Comparison of ENCODE assay signal across 22 cellular contexts in genomic region chr3:96259299-96259698, GRCh38.
DNase-seq lines count a peak whose midpoint lies in the region; ATAC-seq, FAIRE-seq and TF ChIP-seq lines count a peak whose summit lies in the region.
"Had no signal": no experiment of that assay in that cellular context is flagged by ENCODE, and none has a peak within 500 bp of the region (broad histone marks: within the 10 kb centered on the region; RNA-seq: fewer than 3 reads in every experiment).

No MANE protein-coding gene starts in this region.

- no peak overlapping the region for H3K4me3 ChIP-seq in kidney (ENCODE audit: low read length in 2 of 2)
- no peak overlapping the region for H3K4me3 ChIP-seq in vagina
- no peak overlapping the region for H3K4me3 ChIP-seq in stomach
- H3K4me3 ChIP-seq: BLaER1, GM12878, GM23248 had no signal

- TF ChIP-seq EP300 in stomach (IDR thresholded peaks at IDR 0.05), result no peak

- H3K36me3 Mint-ChIP-seq in stimulated activated memory B cell treated with anti-CD40 and anti-IgM and Interleukin-4, amounts not matched to agents 10 μg/mL and 1 μg/mL and 100 μg/mL, for 72 hours, result no peaks in the 10 kb centered on the region
- H3K36me3 Mint-ChIP-seq: CD4-positive, CD25-positive, alpha-beta regulatory T cell; CD8-positive, alpha-beta T cell had no signal

- H3K9me3 Mint-ChIP-seq in stimulated activated memory B cell treated with anti-CD40 and anti-IgM and Interleukin-4, amounts not matched to agents 10 μg/mL and 1 μg/mL and 100 μg/mL, for 72 hours, result peaks cover 15% of the 10 kb centered on the region

- no peak overlapping the region for H3K27ac Mint-ChIP-seq in stimulated activated memory B cell treated with anti-CD40 and anti-IgM and Interleukin-4, amounts not matched to agents 10 μg/mL and 1 μg/mL and 100 μg/mL, for 72 hours
- H3K27ac Mint-ChIP-seq: B cell; CD4-positive, CD25-positive, alpha-beta regulatory T cell; CD8-positive, alpha-beta T cell had no signal

- H3K27ac ChIP-seq in kidney (ENCODE audit: low read depth in 2 of 2, low read length in 2 of 2) (no peak overlapping the region), vagina (no peak overlapping the region), stomach (no peak overlapping the region)
- H3K27ac ChIP-seq: BLaER1, C4-2B, GM23248 had no signal

- H3K4me1 Mint-ChIP-seq in stimulated activated memory B cell treated with anti-CD40 and anti-IgM and Interleukin-4, amounts not matched to agents 10 μg/mL and 1 μg/mL and 100 μg/mL, for 72 hours, result no peaks in the 10 kb centered on the region
- H3K4me1 Mint-ChIP-seq: B cell; CD4-positive, CD25-positive, alpha-beta regulatory T cell had no signal

- H3K27me3 Mint-ChIP-seq in stimulated activated memory B cell treated with anti-CD40 and anti-IgM and Interleukin-4, amounts not matched to agents 10 μg/mL and 1 μg/mL and 100 μg/mL, for 72 hours, result no peaks in the 10 kb centered on the region
- H3K27me3 Mint-ChIP-seq: B cell; CD4-positive, CD25-positive, alpha-beta regulatory T cell had no signal

- H3K9ac ChIP-seq in kidney (ENCODE audit: low read length in 2 of 2), result no peak overlapping the region
- H3K9ac ChIP-seq: BLaER1, GM23248 had no signal

- DNase-seq in RCC 7860 (ENCODE audit: low spot score), result no peak
- no peak for DNase-seq in kidney
- no peak for DNase-seq in vagina (ENCODE audit: extremely low spot score in 2 of 2)
- DNase-seq in stomach, result no peak
- DNase-seq in NCI-H69 (lab: John Stamatoyannopoulos, UW), result no peak
- DNase-seq: Caco-2; CD4-positive, CD25-positive, alpha-beta regulatory T cell; CD8-positive, alpha-beta T cell; DMS153; DND-41; GDM1; GM23248; H7; HCEC 1CT had no signal

- H3K4me1 ChIP-seq in kidney (ENCODE audit: control insufficient read depth in 1 of 2, insufficient read depth in 1 of 2, low read depth in 1 of 2, low read length in 2 of 2) (no peaks in the 10 kb centered on the region), vagina (no peaks in the 10 kb centered on the region), stomach (no peaks in the 10 kb centered on the region)
- H3K4me1 ChIP-seq: BLaER1, Caco-2 had no signal

- intact Hi-C loops in kidney (cut with DNase I), result no loop called here
- intact Hi-C loops in vagina (cut with DNase I), result no loop called here
- intact Hi-C loops in stomach (cut with DNase I; ENCODE audit: low total_unique reads), result no loop called here

- TF ChIP-seq POLR2A in vagina (IDR thresholded peaks at IDR 0.05) (no peak), stomach (IDR thresholded peaks at IDR 0.05) (no peak)

- H3K27me3 ChIP-seq in vagina, result no peaks in the 10 kb centered on the region
- H3K27me3 ChIP-seq in stomach, result no peaks in the 10 kb centered on the region
- H3K27me3 ChIP-seq: BLaER1 had no signal

- no peak for TF ChIP-seq CTCF in kidney (IDR thresholded peaks at IDR 0.05; ENCODE audit: borderline replicate concordance, extremely low read depth, insufficient read depth)
- no peak for TF ChIP-seq CTCF in vagina (IDR thresholded peaks at IDR 0.05)
- TF ChIP-seq CTCF in stomach (IDR thresholded peaks at IDR 0.05), result no peak

- H3K9me3 ChIP-seq in kidney (ENCODE audit: control insufficient read depth in 1 of 2, low read length in 2 of 2) (no peaks in the 10 kb centered on the region), vagina (no peaks in the 10 kb centered on the region), stomach (peaks cover 0 to 8% (median 0%) of the 10 kb centered on the region in 4 donors)
- H3K9me3 ChIP-seq: BLaER1, Caco-2 had no signal

- H3K36me3 ChIP-seq in kidney (ENCODE audit: control insufficient read depth in 1 of 2, insufficient read depth in 2 of 2, low read length in 2 of 2) (no peaks in the 10 kb centered on the region), vagina (no peaks in the 10 kb centered on the region), stomach (no peaks in the 10 kb centered on the region)
- H3K36me3 ChIP-seq: BLaER1 had no signal

- FAIRE-seq in RCC 7860 (lab: Jason Lieb, UNC), result peak; percentile 76
- peak; percentile 88 for FAIRE-seq in colon (lab: Jason Lieb, UNC)
- peak; percentile 94 for FAIRE-seq in kidney (lab: Jason Lieb, UNC)
- FAIRE-seq: GM12878, GM19239, H1 had no signal

- ATAC-seq in stimulated activated memory B cell treated with anti-CD40 and anti-IgM and Interleukin-4, amounts not matched to agents 10 μg/mL and 1 μg/mL and 100 μg/mL, for 72 hours, result no peak
- ATAC-seq: CD8-positive, alpha-beta T cell; GM12878 had no signal

- H3K4me3 Mint-ChIP-seq in stimulated activated memory B cell treated with anti-CD40 and anti-IgM and Interleukin-4, amounts not matched to agents 10 μg/mL and 1 μg/mL and 100 μg/mL, for 72 hours, result no peak overlapping the region
- H3K4me3 Mint-ChIP-seq: B cell; CD4-positive, CD25-positive, alpha-beta regulatory T cell; CD8-positive, alpha-beta T cell had no signal
